ENCODE assay signal across 11 cellular contexts in the genomic region with DNA sequence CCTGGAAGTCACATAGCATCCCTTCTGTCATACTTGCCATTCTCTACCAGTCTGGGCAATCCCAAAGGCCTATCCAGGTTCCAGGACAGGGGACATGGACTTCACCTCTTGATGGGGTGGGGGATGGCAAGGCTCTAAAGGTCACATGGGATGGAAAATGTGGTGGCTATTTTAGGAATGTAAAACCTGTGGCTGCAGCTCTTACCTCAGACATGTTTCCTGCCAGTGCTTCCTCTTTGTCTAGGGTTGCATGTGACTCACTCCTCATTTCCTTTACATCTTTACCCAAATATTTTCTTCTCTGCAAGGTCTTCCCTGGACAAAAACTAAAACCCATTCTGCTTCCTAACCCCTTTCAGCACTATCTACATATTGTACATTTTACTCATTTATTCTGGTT.
DNase-seq lines count a peak whose midpoint lies in the region; ATAC-seq, FAIRE-seq and TF ChIP-seq lines count a peak whose summit lies in the region.
"Had no signal": no experiment of that assay in that cellular context is flagged by ENCODE, and none has a peak within 500 bp of the region (broad histone marks: within the 10 kb centered on the region; RNA-seq: fewer than 3 reads in every experiment).

No MANE protein-coding gene starts in this region.

- TF ChIP-seq EP300 in HepG2 (IDR thresholded peaks at IDR 0.05; ENCODE audit: low read depth in 2 of 2, low read length in 2 of 2) (no peak), HepG2 (CRISPR knock-in tag; IDR thresholded peaks at IDR 0.05; ENCODE audit: borderline replicate concordance) (no peak)

- no peaks in the 10 kb centered on the region for H3K27me3 ChIP-seq in Loucy (ENCODE audit: insufficient read depth, low read length, poor library complexity, severe bottlenecking)
- H3K27me3 ChIP-seq in HepG2 (ENCODE audit: control insufficient read depth in 1 of 2, insufficient read depth in 2 of 2, low read length in 2 of 2), result no peaks in the 10 kb centered on the region
- H3K27me3 ChIP-seq: suprapubic skin had no signal

- POLR2A ChIA-PET in HepG2 (lab: Yijun Ruan, JAX), result no interaction called here

- BruUV-seq in HepG2 (replicated peaks; lab: Mats Ljungman, UMichigan), result no TSS peak

- no peak for TF ChIP-seq RAD21 in HepG2 (CRISPR knock-in tag; IDR thresholded peaks at IDR 0.05)

- H3K4me1 ChIP-seq in Loucy (ENCODE audit: insufficient read depth, low read length, poor library complexity, severe bottlenecking) (peaks cover 85% of the 10 kb centered on the region), HepG2 (ENCODE audit: insufficient read depth, low read length) (no peaks in the 10 kb centered on the region)
- H3K4me1 ChIP-seq: suprapubic skin had no signal

- H3K9ac ChIP-seq in Loucy (ENCODE audit: low read depth, low read length, poor library complexity, severe bottlenecking) (peak overlapping the region; percentile 51), HepG2 (ENCODE audit: insufficient read depth, low read depth, low read length) (no peak overlapping the region)

- in situ Hi-C loops in astrocyte of the cerebellum (cut with HindIII; ENCODE audit: low sequenced_read_pairs) (no loop called here), HepG2 (cut with HindIII; ENCODE audit: extremely low pct_ligation_motif_present, low pct_unique_long_range_greater_than_20kb) (no loop called here)

- no peak for FAIRE-seq in HepG2 (lab: Jason Lieb, UNC)
- FAIRE-seq: kidney had no signal

- H3K9me2 ChIP-seq in Loucy (replicated peaks; ENCODE audit: low read depth, low read length), result no peaks in the 10 kb centered on the region

- H3K27ac ChIP-seq in HepG2 (ENCODE audit: extremely low read length, insufficient read depth, low read length), result no peak overlapping the region
- H3K27ac ChIP-seq: suprapubic skin had no signal

- H3K9me3 ChIP-seq in Loucy (ENCODE audit: insufficient read depth, low read depth, low read length) (no peaks in the 10 kb centered on the region), HepG2 (ENCODE audit: low read length) (no peaks in the 10 kb centered on the region)
- H3K9me3 ChIP-seq: suprapubic skin had no signal

- H3K79me2 ChIP-seq in Loucy (ENCODE audit: insufficient read depth, low read length) (no peaks in the 10 kb centered on the region), HepG2 (ENCODE audit: insufficient read depth, low read length) (no peaks in the 10 kb centered on the region)

- TF ChIP-seq CTCF in Loucy (conservative IDR thresholded peaks at IDR 0.05; ENCODE audit: low read length), result no peak
- TF ChIP-seq CTCF in astrocyte of the cerebellum (IDR thresholded peaks at IDR 0.05; ENCODE audit: low read depth, low read length, missing control alignments), result no peak
- TF ChIP-seq CTCF in HepG2 (CRISPR knock-in tag; IDR thresholded peaks at IDR 0.05), result no peak

- intact Hi-C loops in HepG2 (cut with micrococcal nuclease; ENCODE audit: unreplicated experiment), result no loop called here

- CTCF ChIA-PET in HepG2 (lab: Yijun Ruan, JAX; ENCODE audit: low intra/inter-chr PET ratio, low total read pairs), result no interaction called here

- H3F3A ChIP-seq in Loucy (ENCODE audit: low read depth), result no peaks in the 10 kb centered on the region

- no peaks in the 10 kb centered on the region for H3K36me3 ChIP-seq in Loucy (ENCODE audit: insufficient read depth, low read length)
- H3K36me3 ChIP-seq in HepG2 (replicated peaks in 1 of 2; ENCODE audit: control insufficient read depth in 1 of 2, insufficient read depth in 2 of 2, low read length in 2 of 2), result no peaks in the 10 kb centered on the region
- H3K36me3 ChIP-seq: suprapubic skin had no signal

- peak overlapping the region; percentile 62 for H3K4me2 ChIP-seq in Loucy (ENCODE audit: low read depth, low read length, poor library complexity, severe bottlenecking)
- no peak overlapping the region for H3K4me2 ChIP-seq in HepG2 (ENCODE audit: low read depth, low read length)

- H2AFZ ChIP-seq in Loucy (ENCODE audit: low read length) (0 out of 2 replicates have a peak overlapping the region, but pooled peaks have one; percentile 44), HepG2 (ENCODE audit: low read length) (no peak overlapping the region)

- DNase-seq in DMS53 (lab: John Stamatoyannopoulos, UW) (peak; percentile 37), astrocyte of the cerebellum (ENCODE audit: low read depth) (peak; percentile 73), HepG2 (ENCODE audit: low spot score) (peak; percentile 23), DMS 273 (lab: John Stamatoyannopoulos, UW; ENCODE audit: unreplicated experiment) (no peak), NCI-H2081 (lab: John Stamatoyannopoulos, UW) (no peak)
- DNase-seq: kidney, NCI-H524 had no signal

- H3K4me3 ChIP-seq in Loucy (ENCODE audit: low read length, poor library complexity, severe bottlenecking) (peak overlapping the region; percentile 57), astrocyte of the cerebellum (ENCODE audit: low read depth, low read length) (no peak overlapping the region), HepG2 (replicated peaks in 1 of 3; ENCODE audit: insufficient read depth in 1 of 3, low read depth in 2 of 3, low read length in 3 of 3) (no peak overlapping the region)
- H3K4me3 ChIP-seq: suprapubic skin had no signal

- TF ChIP-seq POLR2A in HepG2 (IDR thresholded peaks at IDR 0.05; ENCODE audit: insufficient read depth in 1 of 2, low read depth in 2 of 2, low read length in 2 of 2), result no peak

- ATAC-seq in HepG2 (no peak), esophagus mucosa (no peak), GM21390 (IDR thresholded peaks at IDR 0.05; ENCODE audit: unreplicated experiment) (no peak)

- no peaks in the 10 kb centered on the region for H4K20me1 ChIP-seq in Loucy (ENCODE audit: insufficient read depth, low read length, poor library complexity, severe bottlenecking)
- no peaks in the 10 kb centered on the region for H4K20me1 ChIP-seq in HepG2 (ENCODE audit: insufficient read depth, low read length)

TF ChIP-seq in HepG2, 621 proteins besides CTCF, POLR2A, EP300 and RAD21 (continues in another document):
- TF ChIP-seq TCF7 (IDR thresholded peaks at IDR 0.05; ENCODE audit: low read depth) (no peak), MXI1 (IDR thresholded peaks at IDR 0.05; ENCODE audit: borderline replicate concordance, low read depth, low read length) (no peak), KLF6 (CRISPR knock-in tag; IDR thresholded peaks at IDR 0.05) (no peak), ZNF205 (CRISPR knock-in tag; IDR thresholded peaks at IDR 0.05) (no peak), KLF11 (CRISPR knock-in tag; IDR thresholded peaks at IDR 0.05) (no peak), ZNF30 (CRISPR knock-in tag; IDR thresholded peaks at IDR 0.05) (no peak), ZBTB8A (CRISPR knock-in tag; IDR thresholded peaks at IDR 0.05; ENCODE audit: borderline replicate concordance, low read depth) (no peak), ZNF337 (CRISPR knock-in tag; IDR thresholded peaks at IDR 0.05; ENCODE audit: borderline replicate concordance, low read depth) (no peak), BCLAF1 (IDR thresholded peaks at IDR 0.05) (no peak), TCF12 (IDR thresholded peaks at IDR 0.05) (no peak), TCF12 (CRISPR knock-in tag; IDR thresholded peaks at IDR 0.05) (no peak), ZNF678 (CRISPR knock-in tag; IDR thresholded peaks at IDR 0.05) (no peak), ZSCAN21 (CRISPR knock-in tag; IDR thresholded peaks at IDR 0.05; ENCODE audit: borderline replicate concordance) (no peak), ZNF724P (CRISPR knock-in tag; IDR thresholded peaks at IDR 0.05; ENCODE audit: borderline replicate concordance) (no peak)
- TF ChIP-seq, protein P1, sequence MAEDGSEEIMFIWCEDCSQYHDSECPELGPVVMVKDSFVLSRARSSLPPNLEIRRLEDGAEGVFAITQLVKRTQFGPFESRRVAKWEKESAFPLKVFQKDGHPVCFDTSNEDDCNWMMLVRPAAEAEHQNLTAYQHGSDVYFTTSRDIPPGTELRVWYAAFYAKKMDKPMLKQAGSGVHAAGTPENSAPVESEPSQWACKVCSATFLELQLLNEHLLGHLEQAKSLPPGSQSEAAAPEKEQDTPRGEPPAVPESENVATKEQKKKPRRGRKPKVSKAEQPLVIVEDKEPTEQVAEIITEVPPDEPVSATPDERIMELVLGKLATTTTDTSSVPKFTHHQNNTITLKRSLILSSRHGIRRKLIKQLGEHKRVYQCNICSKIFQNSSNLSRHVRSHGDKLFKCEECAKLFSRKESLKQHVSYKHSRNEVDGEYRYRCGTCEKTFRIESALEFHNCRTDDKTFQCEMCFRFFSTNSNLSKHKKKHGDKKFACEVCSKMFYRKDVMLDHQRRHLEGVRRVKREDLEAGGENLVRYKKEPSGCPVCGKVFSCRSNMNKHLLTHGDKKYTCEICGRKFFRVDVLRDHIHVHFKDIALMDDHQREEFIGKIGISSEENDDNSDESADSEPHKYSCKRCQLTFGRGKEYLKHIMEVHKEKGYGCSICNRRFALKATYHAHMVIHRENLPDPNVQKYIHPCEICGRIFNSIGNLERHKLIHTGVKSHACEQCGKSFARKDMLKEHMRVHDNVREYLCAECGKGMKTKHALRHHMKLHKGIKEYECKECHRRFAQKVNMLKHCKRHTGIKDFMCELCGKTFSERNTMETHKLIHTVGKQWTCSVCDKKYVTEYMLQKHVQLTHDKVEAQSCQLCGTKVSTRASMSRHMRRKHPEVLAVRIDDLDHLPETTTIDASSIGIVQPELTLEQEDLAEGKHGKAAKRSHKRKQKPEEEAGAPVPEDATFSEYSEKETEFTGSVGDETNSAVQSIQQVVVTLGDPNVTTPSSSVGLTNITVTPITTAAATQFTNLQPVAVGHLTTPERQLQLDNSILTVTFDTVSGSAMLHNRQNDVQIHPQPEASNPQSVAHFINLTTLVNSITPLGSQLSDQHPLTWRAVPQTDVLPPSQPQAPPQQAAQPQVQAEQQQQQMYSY (CRISPR knock-in tag; IDR thresholded peaks at IDR 0.05), result no peak

Comparison
In these comparisons a context has a peak if more than half of its experiments do, and no peak if none do; other contexts are left out.
1. DNase-seq: peak in DMS53 (single experiment), astrocyte of the cerebellum (single experiment) and HepG2 (single experiment); none in DMS 273 (single experiment) and NCI-H2081 (0 of 2).